1 cellular context compared by ENCODE assay signal in the genomic region with DNA sequence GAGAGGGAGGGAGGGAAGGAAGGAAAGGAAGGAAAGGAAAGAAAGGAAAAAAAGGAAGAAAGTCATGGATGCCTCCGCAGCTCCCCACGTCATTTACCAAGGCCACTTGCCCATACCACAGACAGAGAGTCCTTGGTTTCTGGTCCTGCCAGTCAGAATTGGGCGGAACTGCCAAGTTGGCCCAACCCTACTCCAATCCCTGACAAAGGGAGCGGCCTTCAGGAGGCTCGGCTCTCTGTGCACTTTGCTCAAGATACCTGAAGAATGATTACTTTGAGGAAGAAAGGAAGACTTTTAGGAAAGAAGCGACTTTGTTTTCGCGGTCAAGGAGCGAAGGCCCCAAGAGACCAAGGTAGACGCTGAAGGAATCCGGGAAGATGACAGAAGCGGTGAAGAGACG.
TF ChIP-seq lines count a peak whose summit lies in the region.

No MANE protein-coding gene starts in this region.

TF ChIP-seq in GM23338, 12 proteins besides CTCF, POLR2A, EP300 and RAD21 (continued from another document):
- TF ChIP-seq, protein P1, sequence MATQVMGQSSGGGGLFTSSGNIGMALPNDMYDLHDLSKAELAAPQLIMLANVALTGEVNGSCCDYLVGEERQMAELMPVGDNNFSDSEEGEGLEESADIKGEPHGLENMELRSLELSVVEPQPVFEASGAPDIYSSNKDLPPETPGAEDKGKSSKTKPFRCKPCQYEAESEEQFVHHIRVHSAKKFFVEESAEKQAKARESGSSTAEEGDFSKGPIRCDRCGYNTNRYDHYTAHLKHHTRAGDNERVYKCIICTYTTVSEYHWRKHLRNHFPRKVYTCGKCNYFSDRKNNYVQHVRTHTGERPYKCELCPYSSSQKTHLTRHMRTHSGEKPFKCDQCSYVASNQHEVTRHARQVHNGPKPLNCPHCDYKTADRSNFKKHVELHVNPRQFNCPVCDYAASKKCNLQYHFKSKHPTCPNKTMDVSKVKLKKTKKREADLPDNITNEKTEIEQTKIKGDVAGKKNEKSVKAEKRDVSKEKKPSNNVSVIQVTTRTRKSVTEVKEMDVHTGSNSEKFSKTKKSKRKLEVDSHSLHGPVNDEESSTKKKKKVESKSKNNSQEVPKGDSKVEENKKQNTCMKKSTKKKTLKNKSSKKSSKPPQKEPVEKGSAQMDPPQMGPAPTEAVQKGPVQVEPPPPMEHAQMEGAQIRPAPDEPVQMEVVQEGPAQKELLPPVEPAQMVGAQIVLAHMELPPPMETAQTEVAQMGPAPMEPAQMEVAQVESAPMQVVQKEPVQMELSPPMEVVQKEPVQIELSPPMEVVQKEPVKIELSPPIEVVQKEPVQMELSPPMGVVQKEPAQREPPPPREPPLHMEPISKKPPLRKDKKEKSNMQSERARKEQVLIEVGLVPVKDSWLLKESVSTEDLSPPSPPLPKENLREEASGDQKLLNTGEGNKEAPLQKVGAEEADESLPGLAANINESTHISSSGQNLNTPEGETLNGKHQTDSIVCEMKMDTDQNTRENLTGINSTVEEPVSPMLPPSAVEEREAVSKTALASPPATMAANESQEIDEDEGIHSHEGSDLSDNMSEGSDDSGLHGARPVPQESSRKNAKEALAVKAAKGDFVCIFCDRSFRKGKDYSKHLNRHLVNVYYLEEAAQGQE (IDR thresholded peaks at IDR 0.05; ENCODE audit: unreplicated experiment), result no peak
- TF ChIP-seq ZNF331 (CRISPR knock-in tag; IDR thresholded peaks at IDR 0.05; ENCODE audit: low read depth) (no peak), EZH2 (IDR thresholded peaks at IDR 0.05; ENCODE audit: low read depth, unreplicated experiment) (no peak)
TF ChIP-seq in GM23338: peak in this region for 0.
